ENCODE assay signal across 1 cellular context in genomic region chr3:150410311-150411105, GRCh38.
A peak's percentile ranks its signal among the peaks of the same experiment; 100 is the strongest.
TF ChIP-seq lines count a peak whose summit lies in the region.

No MANE protein-coding gene starts in this region.

TF ChIP-seq in K562, 482 proteins besides CTCF, POLR2A, EP300 and RAD21 (continued from another document and continues in another):
- TF ChIP-seq ZNF277 (CRISPR knock-in tag; IDR thresholded peaks at IDR 0.05; ENCODE audit: borderline replicate concordance) = no peak
- TF ChIP-seq ZNF175 (CRISPR knock-in tag; IDR thresholded peaks at IDR 0.05; ENCODE audit: low read depth) = no peak
- 0 out of 2 replicates have a peak, but pooled peaks have one; percentile 10 for TF ChIP-seq RB1 (IDR thresholded peaks at IDR 0.05; ENCODE audit: low read depth)
- no peak for TF ChIP-seq TAL1 (IDR thresholded peaks at IDR 0.05)
- no peak for TF ChIP-seq ZNF511 (CRISPR knock-in tag; IDR thresholded peaks at IDR 0.05)
- no peak for TF ChIP-seq NR2C1 (IDR thresholded peaks at IDR 0.05)
- TF ChIP-seq NR2C1 (tag; IDR thresholded peaks at IDR 0.05) = no peak
- TF ChIP-seq BRD4 (IDR thresholded peaks at IDR 0.05) = no peak
- TF ChIP-seq KLF13 (tag; IDR thresholded peaks at IDR 0.05; ENCODE audit: borderline replicate concordance, low read depth) = no peak
- TF ChIP-seq REST (CRISPR knock-in tag; IDR thresholded peaks at IDR 0.05; ENCODE audit: low read depth) = peak; percentile 63; the same call in 1 of the 2 replicates
- no peak for TF ChIP-seq CHAMP1 (IDR thresholded peaks at IDR 0.05)
- no peak for TF ChIP-seq PRPF4 (IDR thresholded peaks at IDR 0.05; ENCODE audit: insufficient read depth, low read depth, low read length, poor library complexity, severe bottlenecking)
- TF ChIP-seq HMGN3 (IDR thresholded peaks at IDR 0.05; ENCODE audit: borderline replicate concordance, extremely low read depth, insufficient read length, low read depth, low read length) = no peak
- no peak for TF ChIP-seq TEAD4 (IDR thresholded peaks at IDR 0.05; ENCODE audit: low read length)
- TF ChIP-seq TEAD4 (CRISPR knock-in tag; IDR thresholded peaks at IDR 0.05; ENCODE audit: borderline replicate concordance) = no peak
- TF ChIP-seq ZNF609 (CRISPR knock-in tag; IDR thresholded peaks at IDR 0.05; ENCODE audit: borderline replicate concordance) = no peak
- no peak for TF ChIP-seq CHCHD3 (CRISPR knock-in tag; IDR thresholded peaks at IDR 0.05)
- no peak for TF ChIP-seq SNAPC5 (CRISPR knock-in tag; IDR thresholded peaks at IDR 0.05)
- no peak for TF ChIP-seq CLOCK (CRISPR knock-in tag; IDR thresholded peaks at IDR 0.05; ENCODE audit: borderline replicate concordance)
- peak; percentile 65; the same call in 1 of the 2 replicates for TF ChIP-seq NKRF (IDR thresholded peaks at IDR 0.05; ENCODE audit: borderline replicate concordance)
- TF ChIP-seq HLTF (IDR thresholded peaks at IDR 0.05) = no peak
- TF ChIP-seq CCNT2 (IDR thresholded peaks at IDR 0.05; ENCODE audit: borderline replicate concordance, extremely low read depth, insufficient read length, low read depth, low read length) = no peak
- TF ChIP-seq HMGXB4 (CRISPR knock-in tag; IDR thresholded peaks at IDR 0.05) = no peak
- no peak for TF ChIP-seq ZNF165 (CRISPR knock-in tag; IDR thresholded peaks at IDR 0.05; ENCODE audit: borderline replicate concordance)
- no peak for TF ChIP-seq ZKSCAN8 (CRISPR knock-in tag; IDR thresholded peaks at IDR 0.05)
- TF ChIP-seq PTRF (tag; IDR thresholded peaks at IDR 0.05) = no peak
- no peak for TF ChIP-seq HOXB6 (CRISPR knock-in tag; IDR thresholded peaks at IDR 0.05; ENCODE audit: borderline replicate concordance)
- TF ChIP-seq CREB3 (tag; conservative IDR thresholded peaks at IDR 0.05; ENCODE audit: low read depth) = no peak
- TF ChIP-seq RBBP5 (IDR thresholded peaks at IDR 0.05; ENCODE audit: borderline replicate concordance, insufficient read depth, low read length, poor library complexity, severe bottlenecking) = peak; percentile 79
- no peak for TF ChIP-seq YY1 (IDR thresholded peaks at IDR 0.05; ENCODE audit: borderline replicate concordance in 1 of 3, control insufficient read depth in 1 of 3, extremely low read depth in 1 of 3, insufficient read depth in 3 of 3, insufficient read length in 1 of 3, insufficient replicate concordance in 2 of 3, low read depth in 1 of 3, low read length in 2 of 3)
- TF ChIP-seq SIX5 (IDR thresholded peaks at IDR 0.05; ENCODE audit: borderline replicate concordance in 1 of 2, insufficient read depth in 1 of 2, low read depth in 1 of 2, low read length in 2 of 2) = no peak
- TF ChIP-seq USF1 (CRISPR knock-in tag; IDR thresholded peaks at IDR 0.05) = peak; percentile 65; the same call in 1 of the 2 replicates
- TF ChIP-seq ZNF561 (CRISPR knock-in tag; conservative IDR thresholded peaks at IDR 0.05) = no peak
- 0 out of 2 replicates have a peak, but pooled peaks have one; percentile 14 for TF ChIP-seq ZBTB1 (CRISPR knock-in tag; IDR thresholded peaks at IDR 0.05; ENCODE audit: borderline replicate concordance, low read depth)
- no peak for TF ChIP-seq ARHGAP35 (IDR thresholded peaks at IDR 0.05; ENCODE audit: partially characterized antibody)
